In the genomic region with DNA sequence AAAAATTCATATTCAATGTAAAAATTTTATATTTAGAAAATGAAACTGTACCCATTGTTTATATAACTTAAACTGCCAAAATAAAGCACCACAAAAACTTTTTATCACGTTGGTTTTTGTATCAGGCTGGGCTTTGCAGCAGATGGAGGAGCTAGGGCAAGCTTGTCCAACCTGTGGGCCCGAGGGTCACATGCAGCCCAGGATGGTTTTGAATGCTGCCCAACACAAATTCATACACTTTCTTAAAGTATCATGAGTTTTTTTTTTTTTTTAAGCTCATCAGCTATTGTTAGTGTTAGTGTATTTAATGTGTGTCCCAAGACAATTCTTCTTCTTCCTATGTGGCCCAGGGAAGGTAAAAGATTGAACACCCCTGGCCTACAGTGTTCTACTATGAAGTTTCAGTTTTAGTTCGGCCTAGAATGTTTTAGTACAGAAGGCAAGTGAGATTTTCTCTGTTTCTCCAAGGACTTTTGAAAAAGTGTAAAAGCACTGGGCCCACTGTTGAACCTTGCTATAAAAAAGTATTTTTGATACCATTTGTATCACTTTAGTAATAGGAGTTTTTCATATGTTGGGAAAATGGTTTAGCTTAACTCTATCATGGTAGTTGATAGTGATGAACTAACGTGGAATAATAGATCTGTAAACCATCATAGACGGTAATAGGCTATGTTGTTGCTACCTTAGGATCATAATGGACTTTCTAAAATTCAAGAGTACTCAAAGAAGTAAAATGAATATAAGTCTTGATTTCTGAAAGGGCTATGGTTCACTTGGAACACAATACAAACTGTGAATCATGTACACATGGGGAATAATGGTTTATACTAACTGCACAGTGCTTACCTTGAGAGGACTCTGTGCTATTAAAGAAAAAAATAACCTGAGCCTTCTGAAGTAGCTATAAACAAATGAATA, we compare ENCODE assay signal across 19 cellular contexts. TPM values are rescaled to one million over a fixed set of nuclear protein-coding genes. Genes with fewer than 3 reads are reported as not detected.
DNase-seq lines count a peak whose midpoint lies in the region; ATAC-seq, FAIRE-seq and TF ChIP-seq lines count a peak whose summit lies in the region.
"Had no signal": no experiment of that assay in that cellular context is flagged by ENCODE, and none has a peak within 500 bp of the region (broad histone marks: within the 10 kb centered on the region; RNA-seq: fewer than 3 reads in every experiment).

No MANE protein-coding gene starts in this region.

- H3K36me3 Mint-ChIP-seq in HFFc6 (ENCODE audit: low read depth): peaks cover 15% of the 10 kb centered on the region
- H3K36me3 Mint-ChIP-seq in activated naive CD8-positive, alpha-beta T cell treated with anti-CD3 and anti-CD28 coated beads, Interleukin-2, amount 50 U/mL, for 24 hours (ENCODE audit: low read depth): peaks cover 4% of the 10 kb centered on the region

- H3K9me1 ChIP-seq in keratinocyte (ENCODE audit: control insufficient read depth, extremely low read depth, insufficient read depth, low read length): no peaks in the 10 kb centered on the region

- H3K9me2 ChIP-seq in OCI-LY7 (ENCODE audit: insufficient read depth, low read length): no peaks in the 10 kb centered on the region

- peak; percentile 51 for FAIRE-seq in keratinocyte (lab: Jason Lieb, UNC)
- FAIRE-seq: urothelium cell line had no signal

- peaks cover 3% of the 10 kb centered on the region; the same call in 1 of the 2 replicates for H3K27me3 Mint-ChIP-seq in HFFc6 (ENCODE audit: insufficient read depth)
- peaks cover 50% of the 10 kb centered on the region for H3K27me3 Mint-ChIP-seq in activated naive CD8-positive, alpha-beta T cell treated with anti-CD3 and anti-CD28 coated beads, Interleukin-2, amount 50 U/mL, for 24 hours

- H3K36me3 ChIP-seq in OCI-LY7 (ENCODE audit: insufficient read depth, low read length): peaks cover 53% of the 10 kb centered on the region
- H3K36me3 ChIP-seq in keratinocyte (ENCODE audit: control insufficient read depth in 2 of 2, extremely low read depth in 1 of 2, insufficient read depth in 2 of 2, low read length in 2 of 2): no peaks in the 10 kb centered on the region
- H3K36me3 ChIP-seq: gastrocnemius medialis had no signal

- peak overlapping the region; percentile 90 for H3K27ac Mint-ChIP-seq in HFFc6
- H3K27ac Mint-ChIP-seq in activated naive CD8-positive, alpha-beta T cell treated with anti-CD3 and anti-CD28 coated beads, Interleukin-2, amount 50 U/mL, for 24 hours: no peak overlapping the region
- H3K27ac Mint-ChIP-seq: CD8-positive, alpha-beta T cell had no signal

- CTCF ChIA-PET in OCI-LY7 (lab: Charles Lee; ENCODE audit: unreplicated experiment): no interaction called here

- H4K20me1 ChIP-seq in OCI-LY7 (ENCODE audit: insufficient read depth, low read length): peaks cover 26% of the 10 kb centered on the region
- H4K20me1 ChIP-seq in keratinocyte (ENCODE audit: control insufficient read depth, extremely low read depth, insufficient read depth, low read length): no peaks in the 10 kb centered on the region

- no peak for TF ChIP-seq CTCF in HFFc6 (IDR thresholded peaks at IDR 0.05)
- TF ChIP-seq CTCF in OCI-LY7 (conservative IDR thresholded peaks at IDR 0.05; ENCODE audit: low read length): no peak
- no peak for TF ChIP-seq CTCF in keratinocyte (optimal IDR thresholded peaks at IDR 0.05 in 1 of 3, IDR thresholded peaks at IDR 0.05 in 1 of 3, conservative IDR thresholded peaks at IDR 0.05 in 1 of 3; ENCODE audit: extremely low read depth in 1 of 3, insufficient read depth in 2 of 3, low read length in 3 of 3)

- peak; percentile 47 for DNase-seq in DMS153 treated with DMSO at 0.1 percent for 48 hours (lab: John Stamatoyannopoulos, UW; ENCODE audit: unreplicated experiment)
- DNase-seq in DMS153 (lab: John Stamatoyannopoulos, UW): no peak
- DNase-seq in HFFc6: no peak
- peak; percentile 17 for DNase-seq in OCI-LY7 (ENCODE audit: low spot score)
- no peak for DNase-seq in keratinocyte (ENCODE audit: low read depth, low spot score)
- no peak for DNase-seq in hepatic stellate cell (ENCODE audit: low spot score)
- DNase-seq in NCI-H524 treated with DMSO at 0.1 percent for 48 hours (lab: John Stamatoyannopoulos, UW): no peak
- DNase-seq in activated naive CD8-positive, alpha-beta T cell treated with anti-CD3 and anti-CD28 coated beads, Interleukin-2, amount 50 U/mL, for 24 hours: no peak
- DNase-seq: activated CD8-positive, alpha-beta memory T cell treated with anti-CD3 and anti-CD28 coated beads, Interleukin-2, amount 50 U/mL, for 4 hours; activated naive CD4-positive, alpha-beta T cell treated with anti-CD3 and anti-CD28 coated beads, Interleukin-2, amount 10 ng/mL, durations not matched to agents 7 days and 5 days; CD8-positive, alpha-beta T cell; gastrocnemius medialis; NCI-H1930; stimulated activated naive CD4-positive, alpha-beta T cell treated with Interleukin-2 at 50 U/mL for 16 hours; SW 1271 had no signal

- H3K27ac ChIP-seq in OCI-LY7 (ENCODE audit: low read depth, low read length, poor library complexity, severe bottlenecking) (peak overlapping the region; percentile 48), keratinocyte (ENCODE audit: control insufficient read depth, insufficient read depth, low read length) (no peak overlapping the region)
- H3K27ac ChIP-seq: 22Rv1, gastrocnemius medialis had no signal

- dilution Hi-C loops in keratinocyte (cut with MboI; ENCODE audit: extremely low pct_ligation_motif_present, low sequenced_read_pairs): no loop called here

- peaks cover 35% of the 10 kb centered on the region for H3K4me1 ChIP-seq in OCI-LY7 (ENCODE audit: insufficient read depth, low read length, poor library complexity, severe bottlenecking)
- H3K4me1 ChIP-seq in keratinocyte (ENCODE audit: control insufficient read depth, extremely low read depth, insufficient read depth, low read length): peaks cover 28% of the 10 kb centered on the region

- intact Hi-C loops in OCI-LY7 (cut with micrococcal nuclease; ENCODE audit: unreplicated experiment): loop anchor here (5.0 kb wide), 4 partner anchors 74 to 654 kb away; partner anchors contain the start of gene KLHL9

- H3K9ac ChIP-seq in keratinocyte (ENCODE audit: control insufficient read depth, extremely low read depth, insufficient read depth, low read length): no peak overlapping the region

- no peak for ATAC-seq in activated naive CD8-positive, alpha-beta T cell treated with anti-CD3 and anti-CD28 coated beads, Interleukin-2, amount 50 U/mL, for 24 hours
- ATAC-seq: activated CD4-positive, CD25-positive, alpha-beta regulatory T cell treated with anti-CD3 and anti-CD28 coated beads, Interleukin-2, amount 50 U/mL, for 24 hours; CD8-positive, alpha-beta T cell; gastrocnemius medialis had no signal

- H3K79me2 ChIP-seq in OCI-LY7 (ENCODE audit: insufficient read depth, low read depth, low read length): peaks cover 87% of the 10 kb centered on the region
- peaks cover 30% of the 10 kb centered on the region for H3K79me2 ChIP-seq in keratinocyte (ENCODE audit: control insufficient read depth, insufficient read depth, low read length)

- peaks cover 76% of the 10 kb centered on the region for H3K4me1 Mint-ChIP-seq in HFFc6 (ENCODE audit: low read depth)
- H3K4me1 Mint-ChIP-seq in activated naive CD8-positive, alpha-beta T cell treated with anti-CD3 and anti-CD28 coated beads, Interleukin-2, amount 50 U/mL, for 24 hours: peaks cover 18% of the 10 kb centered on the region

- no peaks in the 10 kb centered on the region for H3K9me3 Mint-ChIP-seq in HFFc6
- peaks cover 4% of the 10 kb centered on the region for H3K9me3 Mint-ChIP-seq in activated naive CD8-positive, alpha-beta T cell treated with anti-CD3 and anti-CD28 coated beads, Interleukin-2, amount 50 U/mL, for 24 hours
- H3K9me3 Mint-ChIP-seq: CD8-positive, alpha-beta T cell had no signal

- POLR2A ChIA-PET in OCI-LY7 (lab: Charles Lee): interaction anchor here (0.6 to 3.8 kb wide), 7 partner anchors 10 to 255 kb away, joined by 3 to 34 read pairs (median 3); partner anchors contain the start of gene CDKN2B

- peak overlapping the region; percentile 88 for H3K4me3 Mint-ChIP-seq in HFFc6
- H3K4me3 Mint-ChIP-seq in activated naive CD8-positive, alpha-beta T cell treated with anti-CD3 and anti-CD28 coated beads, Interleukin-2, amount 50 U/mL, for 24 hours: no peak overlapping the region
- H3K4me3 Mint-ChIP-seq: activated naive CD4-positive, alpha-beta T cell treated with anti-CD3 and anti-CD28 coated beads, Interleukin-2, amount 10 ng/mL, durations not matched to agents 7 days and 5 days; CD8-positive, alpha-beta T cell had no signal

- peak overlapping the region; percentile 78 for H3K4me3 ChIP-seq in OCI-LY7 (ENCODE audit: low read depth, low read length, poor library complexity, severe bottlenecking)
- H3K4me3 ChIP-seq in keratinocyte (ENCODE audit: control insufficient read depth in 2 of 3, extremely low read depth in 1 of 3, insufficient read depth in 2 of 3, low read depth in 1 of 3, low read length in 3 of 3): no peak overlapping the region
- H3K4me3 ChIP-seq: gastrocnemius medialis had no signal

- H2AFZ ChIP-seq in OCI-LY7 (ENCODE audit: low read length) (no peak overlapping the region; the same call in 1 of the 2 replicates), keratinocyte (ENCODE audit: control insufficient read depth, low read length) (no peak overlapping the region)

- H3K27me3 ChIP-seq in keratinocyte (ENCODE audit: control insufficient read depth, extremely low read depth, insufficient read depth, low read length): no peaks in the 10 kb centered on the region

- H3K4me2 ChIP-seq in OCI-LY7 (ENCODE audit: low read length): peak overlapping the region; percentile 100
- peak overlapping the region; percentile 78 for H3K4me2 ChIP-seq in keratinocyte (ENCODE audit: control insufficient read depth, extremely low read depth, insufficient read depth, low read depth, low read length)

- no TSS peak for BruUV-seq in OCI-LY7 (replicated peaks; lab: Mats Ljungman, UMichigan)

- H3K9me3 ChIP-seq in OCI-LY7 (ENCODE audit: low read length) (no peaks in the 10 kb centered on the region), keratinocyte (ENCODE audit: control insufficient read depth, low read depth, low read length) (no peaks in the 10 kb centered on the region)
- H3K9me3 ChIP-seq: gastrocnemius medialis had no signal

RNA-seq across cellular contexts. Expression of gene CDKN2A, which starts 2.9 kb away (rescaled TPM):
- 100 to 1,000 TPM in 4 of 6 experiments, 10 to 100 TPM in 2; 47.7 to 133 (median 121) TPM for total RNA-seq in HFFc6 (2021; fragmentation: NEBNext Ultra II Directional; extraction: Animal tissue kit (Norgen Biotek cat#: 25700))
- 216 TPM in 2 replicates for total RNA-seq in OCI-LY7 (2014; rRNA removed; shearing (Covaris generic))
- 145 and 148 TPM in 2 replicates for total RNA-seq in OCI-LY7 (2022)
- polyA plus RNA-seq in keratinocyte: 65.1 to 125 TPM (median 65.3 TPM) in 3 replicates
- polyA plus RNA-seq in keratinocyte (2011; ENCODE audit: low read depth): 6.5 TPM
- polyA plus RNA-seq in keratinocyte (2011; cell fraction: cytosol; rRNA removed): 80.4 and 163 TPM in 2 replicates
- 46.8 and 77.8 TPM in 2 replicates for polyA plus RNA-seq in keratinocyte (2011; cell fraction: nucleus; rRNA removed)
- polyA plus RNA-seq in keratinocyte (2012; ENCODE audit: low replicate concordance): 48.9 and 98.0 TPM in 2 replicates
- 7.4 to 19.5 TPM (median 14.6 TPM) in 3 replicates for polyA minus RNA-seq in keratinocyte
- 207 TPM for polyA minus RNA-seq in keratinocyte (2011; cell fraction: cytosol; rRNA and poly(A)+ RNA removed)
- polyA minus RNA-seq in keratinocyte (2011; cell fraction: nucleus; rRNA and poly(A)+ RNA removed): 23.7 and 31.8 TPM in 2 replicates

RNA-seq across cellular contexts. Expression of gene CDKN2B-AS1, which starts 3.3 kb away (rescaled TPM):
- total RNA-seq in HFFc6 (2021; fragmentation: NEBNext Ultra II Directional; extraction: Animal tissue kit (Norgen Biotek cat#: 25700)): 1 to 10 TPM in 4 of 6 experiments, under 1 TPM in 2; 0.61 to 1.5 (median 1.2) TPM
- total RNA-seq in OCI-LY7 (2014; rRNA removed; shearing (Covaris generic)): 20.2 and 24.3 TPM in 2 replicates
- total RNA-seq in OCI-LY7 (2022): 19.4 and 20.4 TPM in 2 replicates
- 0.61 to 1.4 TPM (median 1.1 TPM) in 3 replicates for polyA plus RNA-seq in keratinocyte
- 0.47 TPM for polyA plus RNA-seq in keratinocyte (2011; ENCODE audit: low read depth)
- 0.35 and 0.73 TPM in 2 replicates for polyA plus RNA-seq in keratinocyte (2011; cell fraction: cytosol; rRNA removed)
- polyA plus RNA-seq in keratinocyte (2011; cell fraction: nucleus; rRNA removed): 1.9 and 2.1 TPM in 2 replicates
- polyA plus RNA-seq in keratinocyte (2012; ENCODE audit: low replicate concordance): 0.33 and 0.52 TPM in 2 replicates
- 1.4 to 2.5 TPM in 2 of 3 replicates, not detected in the other for polyA minus RNA-seq in keratinocyte
- polyA minus RNA-seq in keratinocyte (2011; cell fraction: cytosol; rRNA and poly(A)+ RNA removed): not detected
- polyA minus RNA-seq in keratinocyte (2011; cell fraction: nucleus; rRNA and poly(A)+ RNA removed): 2.3 and 5.0 TPM in 2 replicates
- total RNA-seq: cardiac septum had no signal

RNA-seq across cellular contexts. Expression of gene CDKN2B, which starts 17.8 kb away (rescaled TPM):
- total RNA-seq in HFFc6 (2021; fragmentation: NEBNext Ultra II Directional; extraction: Animal tissue kit (Norgen Biotek cat#: 25700)): 10 to 100 TPM in 1 of 6 experiments, 1 to 10 TPM in 5; 7.1 to 11.6 (median 8.9) TPM
- total RNA-seq in OCI-LY7 (2014; rRNA removed; shearing (Covaris generic)): 2.0 TPM in 2 replicates
- 3.7 and 4.7 TPM in 2 replicates for total RNA-seq in OCI-LY7 (2022)
- polyA plus RNA-seq in keratinocyte: 17.9 to 34.3 TPM (median 19.9 TPM) in 3 replicates
- polyA plus RNA-seq in keratinocyte (2011; ENCODE audit: low read depth): 48.0 TPM
- polyA plus RNA-seq in keratinocyte (2011; cell fraction: cytosol; rRNA removed): 19.5 and 25.4 TPM in 2 replicates
- polyA plus RNA-seq in keratinocyte (2011; cell fraction: nucleus; rRNA removed): 70.7 and 78.3 TPM in 2 replicates
- 15.3 and 67.4 TPM in 2 replicates for polyA plus RNA-seq in keratinocyte (2012; ENCODE audit: low replicate concordance)
- 5.9 to 22.6 TPM (median 17.3 TPM) in 3 replicates for polyA minus RNA-seq in keratinocyte
- polyA minus RNA-seq in keratinocyte (2011; cell fraction: cytosol; rRNA and poly(A)+ RNA removed): 22.6 TPM
- 29.0 and 38.3 TPM in 2 replicates for polyA minus RNA-seq in keratinocyte (2011; cell fraction: nucleus; rRNA and poly(A)+ RNA removed)
- total RNA-seq: CD8-positive, alpha-beta T cell had no signal

Comparison
In these comparisons a context has a peak if more than half of its experiments do, and no peak if none do; other contexts are left out.
1. DNase-seq: peak in DMS153 treated with DMSO at 0.1 percent for 48 hours (single experiment) and OCI-LY7 (single experiment); none in DMS153 (single experiment), HFFc6 (single experiment), keratinocyte (single experiment), hepatic stellate cell (single experiment), NCI-H524 treated with DMSO at 0.1 percent for 48 hours (single experiment) and activated naive CD8-positive, alpha-beta T cell treated with anti-CD3 and anti-CD28 coated beads, Interleukin-2, amount 50 U/mL, for 24 hours (single experiment).
2. RNA of gene CDKN2B-AS1, which starts 3.3 kb away (total RNA-seq): 19.4 to 24.3 TPM in OCI-LY7; 0.61 to 1.5 TPM in HFFc6; every median in the first group is over 4 times any median in the second.